9 cellular contexts compared by ENCODE assay signal in genomic region chrX:68807818-68808217, GRCh38. TPM values are rescaled to one million over a fixed set of nuclear protein-coding genes. Genes with fewer than 3 reads are reported as not detected.
A peak's percentile ranks its signal among the peaks of the same experiment; 100 is the strongest.
DNase-seq lines count a peak whose midpoint lies in the region; ATAC-seq and TF ChIP-seq lines count a peak whose summit lies in the region.
"Had no signal": no experiment of that assay in that cellular context is flagged by ENCODE, and none has a peak within 500 bp of the region (broad histone marks: within the 10 kb centered on the region; RNA-seq: fewer than 3 reads in every experiment).

No MANE protein-coding gene starts in this region.

- TF ChIP-seq CTCF in Loucy (conservative IDR thresholded peaks at IDR 0.05; ENCODE audit: low read length) = peak; percentile 36

- H3K27me3 ChIP-seq in Loucy (ENCODE audit: insufficient read depth, low read length, poor library complexity, severe bottlenecking) = no peaks in the 10 kb centered on the region

- H3K4me1 ChIP-seq in Loucy (ENCODE audit: insufficient read depth, low read length, poor library complexity, severe bottlenecking) = no peaks in the 10 kb centered on the region

- no peaks in the 10 kb centered on the region for H3K9me3 ChIP-seq in Loucy (ENCODE audit: insufficient read depth, low read depth, low read length)

- no peak overlapping the region for H2AFZ ChIP-seq in Loucy (ENCODE audit: low read length)

- DNase-seq in DMS114 treated with DMSO at 0.1 percent for 48 hours (lab: John Stamatoyannopoulos, UW; ENCODE audit: unreplicated experiment) (peak; percentile 9), cerebellar cortex (ENCODE audit: low spot score) (peak; percentile 21), myocyte (ENCODE audit: low read depth) (peak; percentile 28), NCI-H345 (lab: John Stamatoyannopoulos, UW) (no peak), DMS153 (lab: John Stamatoyannopoulos, UW) (no peak)
- DNase-seq in stimulated activated naive CD8-positive, alpha-beta T cell treated with anti-CD3 and anti-CD28 coated beads, Interleukin-15, Interleukin-2, amounts not matched to agents 100 U/mL and 50 U/mL, for 24 hours = no peak
- DNase-seq: stimulated activated CD4-positive, alpha-beta T cell treated with anti-CD3 and anti-CD28 coated beads, Interleukin-4, amount 100 ng/mL, for 24 hours had no signal

- H3K4me2 ChIP-seq in Loucy (ENCODE audit: low read depth, low read length, poor library complexity, severe bottlenecking) = no peak overlapping the region

- no peaks in the 10 kb centered on the region for H3F3A ChIP-seq in Loucy (ENCODE audit: low read depth)

- H3K9me2 ChIP-seq in Loucy (replicated peaks; ENCODE audit: low read depth, low read length) = no peaks in the 10 kb centered on the region

- H3K9ac ChIP-seq in Loucy (ENCODE audit: low read depth, low read length, poor library complexity, severe bottlenecking) = no peak overlapping the region

- no peaks in the 10 kb centered on the region for H4K20me1 ChIP-seq in Loucy (ENCODE audit: insufficient read depth, low read length, poor library complexity, severe bottlenecking)

- no peak for ATAC-seq in HG03520 (IDR thresholded peaks at IDR 0.05; ENCODE audit: unreplicated experiment)
- no peak for ATAC-seq in stimulated activated naive CD8-positive, alpha-beta T cell treated with anti-CD3 and anti-CD28 coated beads, Interleukin-15, Interleukin-2, amounts not matched to agents 100 U/mL and 50 U/mL, for 24 hours

- no peak overlapping the region for H3K4me3 ChIP-seq in Loucy (ENCODE audit: low read length, poor library complexity, severe bottlenecking)

- no peaks in the 10 kb centered on the region for H3K36me3 ChIP-seq in Loucy (ENCODE audit: insufficient read depth, low read length)

- H3K79me2 ChIP-seq in Loucy (ENCODE audit: insufficient read depth, low read length) = no peaks in the 10 kb centered on the region

RNA-seq across cellular contexts. Expression of gene EFNB1, which starts 21.0 kb away (rescaled TPM):
- 4.8 and 7.2 TPM in 2 replicates for total RNA-seq in myocyte
- polyA plus RNA-seq in myocyte (2012) = 2.0 TPM

Comparison
In these comparisons a context has a peak if more than half of its experiments do, and no peak if none do; other contexts are left out.
1. DNase-seq: peak in DMS114 treated with DMSO at 0.1 percent for 48 hours (single experiment), cerebellar cortex (single experiment) and myocyte (single experiment); none in NCI-H345 (single experiment), DMS153 (single experiment) and stimulated activated naive CD8-positive, alpha-beta T cell treated with anti-CD3 and anti-CD28 coated beads, Interleukin-15, Interleukin-2, amounts not matched to agents 100 U/mL and 50 U/mL, for 24 hours (single experiment).